ENCODE assay signal across 34 cellular contexts in the genomic region with DNA sequence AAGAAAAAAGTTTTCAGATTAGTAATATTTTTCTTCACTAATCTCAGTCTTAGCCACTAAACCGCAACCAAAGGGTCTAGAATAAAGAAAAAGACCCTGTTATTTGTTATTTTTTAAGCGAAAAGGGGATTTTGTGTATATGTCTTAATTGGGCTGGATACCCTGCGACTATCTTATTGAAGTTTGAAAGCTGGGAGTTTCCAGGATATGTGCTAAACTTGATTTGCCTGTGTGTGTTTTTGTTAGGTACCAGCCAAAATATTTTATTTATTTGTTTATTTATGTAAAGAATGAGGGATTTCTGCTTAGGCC.
"Had no signal": no experiment of that assay in that cellular context is flagged by ENCODE, and none has a peak within 500 bp of the region (broad histone marks: within the 10 kb centered on the region; RNA-seq: fewer than 3 reads in every experiment).

No MANE protein-coding gene starts in this region.

- H3K36me3 Mint-ChIP-seq: brain, T-cell had no signal

- H3K4me3 ChIP-seq: Peyer's patch, SJSA1 had no signal

- H3K27me3 Mint-ChIP-seq: activated CD4-positive, alpha-beta memory T cell treated with anti-CD3 and anti-CD28 coated beads, Interleukin-2, amount 10 ng/mL, durations not matched to agents 7 days and 5 days; activated CD8-positive, alpha-beta memory T cell treated with anti-CD3 and anti-CD28 coated beads, Interleukin-2, amount 10 ng/mL, durations not matched to agents 7 days and 5 days; activated naive CD8-positive, alpha-beta T cell treated with anti-CD3 and anti-CD28 coated beads, Interleukin-2, amount 10 ng/mL, durations not matched to agents 7 days and 5 days; T-cell; T-helper 17 cell had no signal

- DNase-seq: activated CD4-positive, alpha-beta memory T cell treated with anti-CD3 and anti-CD28 coated beads, Interleukin-2, amount 10 ng/mL, durations not matched to agents 7 days and 5 days; activated CD4-positive, alpha-beta T cell treated with anti-CD3 and anti-CD28 coated beads for 1 hour; activated CD4-positive, alpha-beta T cell treated with anti-CD3 and anti-CD28 coated beads for 48 hours; activated CD4-positive, CD25-positive, alpha-beta regulatory T cell; activated CD8-positive, alpha-beta memory T cell treated with anti-CD3 and anti-CD28 coated beads for 24 hours; activated CD8-positive, alpha-beta memory T cell treated with anti-CD3 and anti-CD28 coated beads, Interleukin-2, amount 10 ng/mL, durations not matched to agents 7 days and 5 days; activated CD8-positive, alpha-beta memory T cell treated with anti-CD3 and anti-CD28 coated beads, Interleukin-2, amount 50 U/mL, for 48 hours; activated effector memory CD4-positive, alpha-beta T cell treated with anti-CD3 and anti-CD28 coated beads, Interleukin-2, amount 50 U/mL, for 16 hours; activated naive CD4-positive, alpha-beta T cell; activated naive CD4-positive, alpha-beta T cell treated with anti-CD3 and anti-CD28 coated beads, Interleukin-2, amount 50 U/mL, for 16 hours; activated naive CD8-positive, alpha-beta T cell treated with anti-CD3 and anti-CD28 coated beads, Interleukin-2, amount 10 ng/mL, durations not matched to agents 7 days and 5 days; activated T-cell treated with anti-CD3 and anti-CD28 coated beads, Interleukin-2, amount 50 U/mL, for 48 hours; anterior cingulate cortex; caudate nucleus; NCI-H1105; NCI-H1417 treated with DMSO at 0.1 percent for 48 hours; NCI-H187 treated with DMSO at 0.1 percent for 48 hours; NCI-H2081 treated with DMSO at 0.1 percent for 48 hours; NCI-H226; NCI-H446 treated with DMSO at 0.1 percent for 48 hours; NCI-H524 treated with DMSO at 0.1 percent for 48 hours; PC-3; Peyer's patch; RPMI8226; SHP77 treated with DMSO at 0.1 percent for 48 hours; SK-N-SH; T-cell; T-helper 17 cell; T-helper 9 cell; WERI-Rb-1 had no signal

- H3K9me3 ChIP-seq: Peyer's patch, SJSA1, SK-N-SH had no signal

- H3K27ac Mint-ChIP-seq: activated CD4-positive, alpha-beta memory T cell treated with anti-CD3 and anti-CD28 coated beads, Interleukin-2, amount 10 ng/mL, durations not matched to agents 7 days and 5 days; activated CD8-positive, alpha-beta memory T cell treated with anti-CD3 and anti-CD28 coated beads, Interleukin-2, amount 10 ng/mL, durations not matched to agents 7 days and 5 days; activated naive CD8-positive, alpha-beta T cell treated with anti-CD3 and anti-CD28 coated beads, Interleukin-2, amount 10 ng/mL, durations not matched to agents 7 days and 5 days; brain; T-cell; T-helper 17 cell had no signal

- H3K27ac ChIP-seq: Peyer's patch, SJSA1, WERI-Rb-1 had no signal

- H3K4me1 Mint-ChIP-seq: activated CD4-positive, alpha-beta memory T cell treated with anti-CD3 and anti-CD28 coated beads, Interleukin-2, amount 10 ng/mL, durations not matched to agents 7 days and 5 days; brain had no signal

- H3K9ac ChIP-seq: SK-N-SH had no signal

- FAIRE-seq: bronchial epithelial cell, colon had no signal

- H3K4me2 ChIP-seq: SK-N-SH had no signal

- H3K27me3 ChIP-seq: Peyer's patch, SJSA1 had no signal

- H3K4me3 Mint-ChIP-seq: activated CD4-positive, alpha-beta memory T cell treated with anti-CD3 and anti-CD28 coated beads, Interleukin-2, amount 10 ng/mL, durations not matched to agents 7 days and 5 days; activated CD8-positive, alpha-beta memory T cell treated with anti-CD3 and anti-CD28 coated beads, Interleukin-2, amount 10 ng/mL, durations not matched to agents 7 days and 5 days; activated naive CD8-positive, alpha-beta T cell treated with anti-CD3 and anti-CD28 coated beads, Interleukin-2, amount 10 ng/mL, durations not matched to agents 7 days and 5 days; brain; T-cell; T-helper 17 cell had no signal

- H3K36me3 ChIP-seq: Peyer's patch, SJSA1, WERI-Rb-1 had no signal

- H3K4me1 ChIP-seq: Peyer's patch had no signal

- ATAC-seq: activated CD8-positive, alpha-beta memory T cell treated with anti-CD3 and anti-CD28 coated beads, Interleukin-2, amount 10 ng/mL, durations not matched to agents 7 days and 5 days; PC-3; T-cell; T-helper 17 cell had no signal
